8 cellular contexts compared by ENCODE assay signal in genomic region chr1:222814536-222815366, GRCh38. TPM values are rescaled to one million over a fixed set of nuclear protein-coding genes. Genes with fewer than 3 reads are reported as not detected.
DNase-seq lines count a peak whose midpoint lies in the region; ATAC-seq, FAIRE-seq and TF ChIP-seq lines count a peak whose summit lies in the region.

Gene DISP1 (plus strand): TSS chr1:222815039. CDS start chr1:222942824, 127,785 bp downstream.

- no peak for FAIRE-seq in urothelium cell line (lab: Jason Lieb, UNC)

- intact Hi-C loops in right cardiac atrium (cut with DNase I) = no loop called here
- intact Hi-C loops in psoas muscle (cut with DNase I) = loop anchor here in 1 of 2 donors (10.0 kb wide), 1 partner anchor 110 kb away; no protein-coding TSS in a partner anchor

- H3K4me1 ChIP-seq in right cardiac atrium (ENCODE audit: control insufficient read depth, insufficient read depth, low read length) (no peaks in the 10 kb centered on the region), psoas muscle (peaks cover 17% of the 10 kb centered on the region)

- H3K36me3 ChIP-seq in psoas muscle (ENCODE audit: insufficient read depth in 1 of 2, low read depth in 1 of 2) = no peaks in the 10 kb centered on the region

- DNase-seq in NCI-H1048 (lab: John Stamatoyannopoulos, UW) = peak; percentile 83
- DNase-seq in T-helper 1 cell = peak; percentile 49 to 83 (median 63)
- DNase-seq in right cardiac atrium = peak; percentile 86 to 93 (median 93)
- peak; percentile 89 to 92 for DNase-seq in psoas muscle
- DNase-seq in urothelium cell line (ENCODE audit: low spot score) = peak; percentile 92

- H3K4me3 ChIP-seq in GM12875 (ENCODE audit: low read depth, low read length) = peak within 1 kb of the TSS; percentile 79
- H3K4me3 ChIP-seq in right cardiac atrium (ENCODE audit: low read length) = peak within 1 kb of the TSS; percentile 90
- peak within 1 kb of the TSS; percentile 81 for H3K4me3 ChIP-seq in psoas muscle

- H3K27me3 ChIP-seq in right cardiac atrium (ENCODE audit: control insufficient read depth, insufficient read depth) (no peaks in the 10 kb centered on the region), psoas muscle (ENCODE audit: insufficient read depth in 3 of 3, low read length in 2 of 3) (no peaks in the 10 kb centered on the region)

- H3K9me3 ChIP-seq in right cardiac atrium (ENCODE audit: control insufficient read depth, low read length) = no peaks in the 10 kb centered on the region
- H3K9me3 ChIP-seq in psoas muscle = no peaks in the 10 kb centered on the region

- 3% methylated on average over 62 of the region's 62 CpGs for WGBS in right cardiac atrium
- WGBS in psoas muscle, 3 donors = 2 to 3% (median 2%) methylated on average over 48 to 62 of the region's 62 CpGs

- H3K27ac ChIP-seq in angular gyrus (ENCODE audit: low read depth, low read length) = peak within 1 kb of the TSS; percentile 72
- H3K27ac ChIP-seq in right cardiac atrium (ENCODE audit: low read length) = peak within 1 kb of the TSS; percentile 88
- peak within 1 kb of the TSS; percentile 79 for H3K27ac ChIP-seq in psoas muscle

- TF ChIP-seq CTCF in GM12875 (IDR thresholded peaks at IDR 0.05; ENCODE audit: borderline replicate concordance, insufficient read depth, low read depth, low read length) (no peak), psoas muscle (IDR thresholded peaks at IDR 0.05) (no peak)

- ATAC-seq in HG02571 (IDR thresholded peaks at IDR 0.05; ENCODE audit: unreplicated experiment) (peak; percentile 90), right cardiac atrium (peak; percentile 97 to 98), psoas muscle (peak; percentile 97 to 98 (median 97))

RNA-seq across cellular contexts. Expression of gene DISP1, which starts in this region (rescaled TPM):
- total RNA-seq in right cardiac atrium (1 to 10 TPM; 5.2 to 5.9 (median 5.5) TPM), psoas muscle (1 to 10 TPM; 2.8 to 3.7 (median 3.3) TPM)
- polyA plus RNA-seq in right cardiac atrium (2.9 TPM), psoas muscle (1 to 10 TPM; 1.4 to 5.8 (median 2.3) TPM)

Comparison
In these comparisons a context has a peak if more than half of its experiments do, and no peak if none do; other contexts are left out.
1. Peak in every context shown above with its lines: DNase-seq, ATAC-seq, H3K4me3 ChIP-seq and H3K27ac ChIP-seq.